In the genomic region with DNA sequence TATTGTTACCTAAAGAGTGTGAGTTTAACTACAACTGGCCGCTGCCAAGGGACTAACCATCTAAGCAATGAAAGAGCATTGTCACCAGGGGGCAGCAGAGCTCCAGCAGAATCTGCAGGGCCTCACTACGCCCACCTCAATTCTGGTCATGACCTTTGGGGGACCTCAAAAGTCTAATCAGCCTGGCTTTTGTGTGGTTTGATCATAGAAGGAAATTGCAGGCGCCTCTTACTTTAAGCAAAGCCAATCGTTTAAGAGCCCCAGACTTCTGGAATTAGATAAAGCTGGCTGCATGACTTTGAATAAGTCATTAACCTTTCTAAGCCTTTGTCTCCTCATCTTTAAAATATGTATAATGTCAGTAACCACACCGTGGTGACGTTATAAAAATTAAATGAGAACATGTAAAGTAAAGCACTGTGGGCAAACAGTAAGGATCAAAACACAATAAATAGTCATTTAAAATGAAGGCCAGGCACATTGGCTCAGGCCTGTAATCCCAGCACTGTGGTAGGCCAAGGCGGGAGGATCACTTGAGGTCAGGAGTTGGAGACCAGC, we compare ENCODE assay signal across 8 cellular contexts. TPM values are rescaled to one million over a fixed set of nuclear protein-coding genes. Genes with fewer than 3 reads are reported as not detected.
DNase-seq lines count a peak whose midpoint lies in the region; ATAC-seq, FAIRE-seq and TF ChIP-seq lines count a peak whose summit lies in the region.

No MANE protein-coding gene starts in this region.

- ATAC-seq in GM21619 (IDR thresholded peaks at IDR 0.05; ENCODE audit: unreplicated experiment) (no peak), GM21390 (IDR thresholded peaks at IDR 0.05; ENCODE audit: unreplicated experiment) (no peak)

- H3K4me3 Mint-ChIP-seq in activated naive CD4-positive, alpha-beta T cell treated with anti-CD3 and anti-CD28 coated beads for 36 hours = no peak overlapping the region

- H3K27ac Mint-ChIP-seq in activated naive CD4-positive, alpha-beta T cell treated with anti-CD3 and anti-CD28 coated beads for 36 hours = no peak overlapping the region

- H3K27me3 Mint-ChIP-seq in activated naive CD4-positive, alpha-beta T cell treated with anti-CD3 and anti-CD28 coated beads for 36 hours (ENCODE audit: low read depth) = peaks cover 7% of the 10 kb centered on the region

- intact Hi-C loops in activated naive CD4-positive, alpha-beta T cell treated with anti-CD3 and anti-CD28 coated beads for 36 hours (cut with micrococcal nuclease) = no loop called here

- CTCF ChIA-PET in BJ (lab: Yijun Ruan, JAX) = interaction anchor here (0.6 to 5.3 kb wide), 25 partner anchors 10 to 1354 kb away, joined by 3 to 50 read pairs (median 4); a partner anchor contains a TSS
- CTCF ChIA-PET in activated naive CD4-positive, alpha-beta T cell treated with anti-CD3 and anti-CD28 coated beads for 36 hours (lab: Charles Lee) = interaction anchor here (0.6 to 1.1 kb wide), 3 partner anchors 10 to 458 kb away, joined by 3 read pairs; no protein-coding TSS in a partner anchor

- no peaks in the 10 kb centered on the region for H3K36me3 Mint-ChIP-seq in activated naive CD4-positive, alpha-beta T cell treated with anti-CD3 and anti-CD28 coated beads for 36 hours (ENCODE audit: low read depth)

- no peaks in the 10 kb centered on the region for H3K27me3 ChIP-seq in BJ (ENCODE audit: control insufficient read depth, insufficient read depth, low read length)

- H3K9me3 Mint-ChIP-seq in activated naive CD4-positive, alpha-beta T cell treated with anti-CD3 and anti-CD28 coated beads for 36 hours = peaks cover 1% of the 10 kb centered on the region

- H3K36me3 ChIP-seq in BJ (ENCODE audit: control insufficient read depth, insufficient read depth, low read length) = no peaks in the 10 kb centered on the region

- DNase-seq in BJ (ENCODE audit: low read depth) (peak; percentile 50), GM12892 (ENCODE audit: insufficient read length) (peak; percentile 21), NCI-H460 (ENCODE audit: extremely low read depth, low read depth) (peak; percentile 28), iris pigment epithelial cell (ENCODE audit: low read depth) (peak; percentile 68)
- peak; percentile 47 for DNase-seq in activated naive CD4-positive, alpha-beta T cell treated with anti-CD3 and anti-CD28 coated beads for 36 hours
- peak; percentile 75 for DNase-seq in stimulated activated CD8-positive, alpha-beta memory T cell treated with anti-CD3 and anti-CD28 coated beads, Interleukin-4, amount 100 ng/mL, for 48 hours

- FAIRE-seq in GM12892 (lab: Jason Lieb, UNC) = no peak

- peak; percentile 90 for TF ChIP-seq CTCF in BJ (IDR thresholded peaks at IDR 0.05; ENCODE audit: insufficient read depth, low read depth, low read length)

- TF ChIP-seq POLR2A in GM12892 (IDR thresholded peaks at IDR 0.05; ENCODE audit: low read depth, low read length) = no peak

- no peaks in the 10 kb centered on the region for H3K4me1 Mint-ChIP-seq in activated naive CD4-positive, alpha-beta T cell treated with anti-CD3 and anti-CD28 coated beads for 36 hours (ENCODE audit: low read depth)

- H3K4me3 ChIP-seq in BJ (ENCODE audit: low read depth, low read length) = no peak overlapping the region

- POLR2A ChIA-PET in BJ (lab: Charles Lee) = no interaction called here

RNA-seq across cellular contexts. Expression of a gene that starts 58.6 kb away (rescaled TPM):
- polyA plus RNA-seq in BJ (2011; rRNA removed) = 66.4 and 75.7 TPM in 2 replicates
- 71.2 and 93.8 TPM in 2 replicates for polyA minus RNA-seq in BJ (2011; rRNA and poly(A)+ RNA removed)
- polyA plus RNA-seq in GM12892 (2012; ENCODE audit: missing spikeins) = not detected
- total RNA-seq in NCI-H460 (2014; rRNA removed; shearing (Covaris generic)) = 6.6 and 7.1 TPM in 2 replicates
- polyA plus RNA-seq in NCI-H460 (2014; cell fraction: nucleus; rRNA removed) = 10.0 and 11.4 TPM in 2 replicates
- total RNA-seq in activated naive CD4-positive, alpha-beta T cell treated with anti-CD3 and anti-CD28 coated beads for 36 hours = not detected

Comparison
In these comparisons a context has a peak if more than half of its experiments do, and no peak if none do; other contexts are left out.
1. DNase-seq: peak in every context shown above with its lines; median percentile 75 in stimulated activated CD8-positive, alpha-beta memory T cell treated with anti-CD3 and anti-CD28 coated beads, Interleukin-4, amount 100 ng/mL, for 48 hours; 68 in iris pigment epithelial cell; 50 in BJ; 47 in activated naive CD4-positive, alpha-beta T cell treated with anti-CD3 and anti-CD28 coated beads for 36 hours; 28 in NCI-H460; 21 in GM12892.